Comparison of ENCODE assay signal across 19 cellular contexts in the genomic region with DNA sequence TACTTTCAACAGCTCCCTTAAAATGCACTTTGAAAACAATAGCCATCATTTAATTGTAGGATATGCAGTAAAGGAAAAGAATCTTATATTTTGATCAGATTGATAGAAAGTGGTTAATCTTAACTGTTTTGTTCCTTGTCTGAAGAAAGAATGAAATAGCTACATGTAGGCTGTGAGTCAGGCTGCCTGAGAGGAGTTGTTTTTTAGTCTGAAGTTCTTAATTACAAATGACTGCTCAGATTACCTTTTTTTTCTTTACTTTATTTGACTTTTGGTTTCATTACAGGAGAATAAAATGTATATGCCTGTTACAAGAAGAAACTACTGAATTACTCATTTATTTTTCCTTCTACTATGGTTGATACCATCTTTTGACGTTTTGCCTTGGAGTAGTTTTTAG. TPM values are rescaled to one million over a fixed set of nuclear protein-coding genes. Genes with fewer than 3 reads are reported as not detected.
DNase-seq lines count a peak whose midpoint lies in the region; ATAC-seq, FAIRE-seq and TF ChIP-seq lines count a peak whose summit lies in the region.
"Had no signal": no experiment of that assay in that cellular context is flagged by ENCODE, and none has a peak within 500 bp of the region (broad histone marks: within the 10 kb centered on the region; RNA-seq: fewer than 3 reads in every experiment).

No MANE protein-coding gene starts in this region.

- no peak for TF ChIP-seq CTCF in activated CD8-positive, alpha-beta T cell treated with anti-CD3 and anti-CD28 coated beads for 36 hours (IDR thresholded peaks at IDR 0.05)
- TF ChIP-seq CTCF in WERI-Rb-1 (IDR thresholded peaks at IDR 0.05; ENCODE audit: low read depth, low read length), result no peak

- no peaks in the 10 kb centered on the region for H3K9me3 Mint-ChIP-seq in activated CD8-positive, alpha-beta T cell treated with anti-CD3 and anti-CD28 coated beads for 36 hours
- no peaks in the 10 kb centered on the region for H3K9me3 Mint-ChIP-seq in activated CD8-positive, alpha-beta T cell treated with anti-CD3 and anti-CD28 coated beads, Interleukin-2, amount 10 ng/mL, durations not matched to agents 7 days and 5 days (ENCODE audit: insufficient read depth)
- no peaks in the 10 kb centered on the region for H3K9me3 Mint-ChIP-seq in CD4-positive, CD25-positive, alpha-beta regulatory T cell
- no peaks in the 10 kb centered on the region for H3K9me3 Mint-ChIP-seq in activated naive CD8-positive, alpha-beta T cell treated with anti-CD3 and anti-CD28 coated beads for 36 hours
- H3K9me3 Mint-ChIP-seq: H9 had no signal

- H3K36me3 Mint-ChIP-seq in activated CD8-positive, alpha-beta T cell treated with anti-CD3 and anti-CD28 coated beads for 36 hours (ENCODE audit: low read depth), result peaks cover 57% of the 10 kb centered on the region
- H3K36me3 Mint-ChIP-seq in activated CD8-positive, alpha-beta T cell treated with anti-CD3 and anti-CD28 coated beads, Interleukin-2, amount 10 ng/mL, durations not matched to agents 7 days and 5 days (ENCODE audit: low read depth), result peaks cover 33% of the 10 kb centered on the region
- peaks cover 35% of the 10 kb centered on the region for H3K36me3 Mint-ChIP-seq in CD4-positive, CD25-positive, alpha-beta regulatory T cell
- H3K36me3 Mint-ChIP-seq in activated naive CD8-positive, alpha-beta T cell treated with anti-CD3 and anti-CD28 coated beads for 36 hours, result peaks cover 32% of the 10 kb centered on the region

- no peak overlapping the region for H3K27ac ChIP-seq in CD4-positive, CD25-positive, alpha-beta regulatory T cell (ENCODE audit: insufficient read depth, low read length, poor library complexity, severe bottlenecking)
- no peak overlapping the region for H3K27ac ChIP-seq in WERI-Rb-1
- H3K27ac ChIP-seq: C4-2B had no signal

- intact Hi-C loops in activated CD8-positive, alpha-beta T cell treated with anti-CD3 and anti-CD28 coated beads for 36 hours (cut with micrococcal nuclease), result loop anchor here (5.0 kb wide), 1 partner anchor 47 kb away; no protein-coding TSS in a partner anchor
- intact Hi-C loops in head of caudate nucleus (cut with DNase I), result no loop called here

- no peaks in the 10 kb centered on the region for H3K4me1 ChIP-seq in CD4-positive, CD25-positive, alpha-beta regulatory T cell (ENCODE audit: control insufficient read depth, insufficient read depth, low read length, poor library complexity, severe bottlenecking)
- H3K4me1 ChIP-seq: Caco-2 had no signal

- CTCF ChIA-PET in activated CD8-positive, alpha-beta T cell treated with anti-CD3 and anti-CD28 coated beads for 36 hours (lab: Charles Lee), result interaction anchor here (1.8 kb wide), 1 partner anchor 58 kb away, joined by 5 read pairs; no protein-coding TSS in a partner anchor
- CTCF ChIA-PET in activated CD8-positive, alpha-beta T cell treated with anti-CD3 and anti-CD28 coated beads, Interleukin-2, amount 10 ng/mL, durations not matched to agents 7 days and 5 days (lab: Charles Lee), result interaction anchor here (0.9 to 1.1 kb wide), 2 partner anchors 17 to 49 kb away, joined by 4 to 5 read pairs; no protein-coding TSS in a partner anchor

- no peaks in the 10 kb centered on the region for H3K9me3 ChIP-seq in CD4-positive, CD25-positive, alpha-beta regulatory T cell (ENCODE audit: control insufficient read depth in 2 of 2, low read length in 2 of 2)
- H3K9me3 ChIP-seq in WERI-Rb-1 (ENCODE audit: severe bottlenecking), result no peaks in the 10 kb centered on the region
- H3K9me3 ChIP-seq: Caco-2, MG63 had no signal

- H3K4me3 ChIP-seq in CD4-positive, CD25-positive, alpha-beta regulatory T cell (ENCODE audit: low read depth, low read length), result no peak overlapping the region
- H3K4me3 ChIP-seq in WERI-Rb-1 (ENCODE audit: low read depth, low read length), result no peak overlapping the region
- H3K4me3 ChIP-seq: MG63 had no signal

- peak; percentile 45 for FAIRE-seq in GM19239 (lab: Jason Lieb, UNC)

- H3K27ac Mint-ChIP-seq in activated CD8-positive, alpha-beta T cell treated with anti-CD3 and anti-CD28 coated beads for 36 hours, result peak overlapping the region; percentile 62
- no peak overlapping the region for H3K27ac Mint-ChIP-seq in activated CD8-positive, alpha-beta T cell treated with anti-CD3 and anti-CD28 coated beads, Interleukin-2, amount 10 ng/mL, durations not matched to agents 7 days and 5 days
- H3K27ac Mint-ChIP-seq in CD4-positive, CD25-positive, alpha-beta regulatory T cell, result peak overlapping the region; percentile 4 to 35 (median 20)
- peak overlapping the region; percentile 25 for H3K27ac Mint-ChIP-seq in activated naive CD8-positive, alpha-beta T cell treated with anti-CD3 and anti-CD28 coated beads for 36 hours

- peaks cover 55% of the 10 kb centered on the region for H3K36me3 ChIP-seq in CD4-positive, CD25-positive, alpha-beta regulatory T cell (ENCODE audit: control insufficient read depth, insufficient read depth, low read length)
- H3K36me3 ChIP-seq in WERI-Rb-1, result peaks cover 37% of the 10 kb centered on the region

- DNase-seq in activated CD8-positive, alpha-beta T cell treated with anti-CD3 and anti-CD28 coated beads for 36 hours, result no peak
- no peak for DNase-seq in activated CD8-positive, alpha-beta T cell treated with anti-CD3 and anti-CD28 coated beads, Interleukin-2, amount 10 ng/mL, durations not matched to agents 7 days and 5 days
- DNase-seq in CD4-positive, CD25-positive, alpha-beta regulatory T cell, result no peak
- DNase-seq in GM19239 (ENCODE audit: insufficient read length, low spot score) (no peak), head of caudate nucleus (no peak), WERI-Rb-1 (no peak)
- DNase-seq in activated naive CD8-positive, alpha-beta T cell treated with anti-CD3 and anti-CD28 coated beads for 36 hours, result no peak
- DNase-seq: Caco-2, DMS53, H9, IMR-90, Karpas-422, MG63, NCI-H1092, NCI-H146, NCI-H2081, NCI-H510A treated with DMSO at 0.1 percent for 48 hours had no signal

- POLR2A ChIA-PET in activated CD8-positive, alpha-beta T cell treated with anti-CD3 and anti-CD28 coated beads for 36 hours (lab: Charles Lee), result no interaction called here
- POLR2A ChIA-PET in activated CD8-positive, alpha-beta T cell treated with anti-CD3 and anti-CD28 coated beads, Interleukin-2, amount 10 ng/mL, durations not matched to agents 7 days and 5 days (lab: Charles Lee), result no interaction called here

- H3K27me3 ChIP-seq in CD4-positive, CD25-positive, alpha-beta regulatory T cell (ENCODE audit: control insufficient read depth, insufficient read depth, low read length), result no peaks in the 10 kb centered on the region
- H3K27me3 ChIP-seq in WERI-Rb-1 (ENCODE audit: insufficient read depth, low read depth, severe bottlenecking), result no peaks in the 10 kb centered on the region
- H3K27me3 ChIP-seq: MG63 had no signal

- peaks cover 13% of the 10 kb centered on the region for H3K4me1 Mint-ChIP-seq in activated CD8-positive, alpha-beta T cell treated with anti-CD3 and anti-CD28 coated beads for 36 hours (ENCODE audit: low read depth)
- H3K4me1 Mint-ChIP-seq in activated CD8-positive, alpha-beta T cell treated with anti-CD3 and anti-CD28 coated beads, Interleukin-2, amount 10 ng/mL, durations not matched to agents 7 days and 5 days (ENCODE audit: low read depth), result no peaks in the 10 kb centered on the region
- H3K4me1 Mint-ChIP-seq in CD4-positive, CD25-positive, alpha-beta regulatory T cell, result peaks cover 13 to 22% (median 17%) of the 10 kb centered on the region in 4 donors
- peaks cover 23% of the 10 kb centered on the region for H3K4me1 Mint-ChIP-seq in activated naive CD8-positive, alpha-beta T cell treated with anti-CD3 and anti-CD28 coated beads for 36 hours
- H3K4me1 Mint-ChIP-seq: H9 had no signal

- H3K27me3 Mint-ChIP-seq in activated CD8-positive, alpha-beta T cell treated with anti-CD3 and anti-CD28 coated beads for 36 hours, result no peaks in the 10 kb centered on the region
- H3K27me3 Mint-ChIP-seq in activated CD8-positive, alpha-beta T cell treated with anti-CD3 and anti-CD28 coated beads, Interleukin-2, amount 10 ng/mL, durations not matched to agents 7 days and 5 days (ENCODE audit: low read depth), result no peaks in the 10 kb centered on the region
- no peaks in the 10 kb centered on the region for H3K27me3 Mint-ChIP-seq in CD4-positive, CD25-positive, alpha-beta regulatory T cell
- H3K27me3 Mint-ChIP-seq in activated naive CD8-positive, alpha-beta T cell treated with anti-CD3 and anti-CD28 coated beads for 36 hours, result no peaks in the 10 kb centered on the region

- no peak for ATAC-seq in activated CD8-positive, alpha-beta T cell treated with anti-CD3 and anti-CD28 coated beads for 36 hours
- ATAC-seq in activated CD8-positive, alpha-beta T cell treated with anti-CD3 and anti-CD28 coated beads, Interleukin-2, amount 10 ng/mL, durations not matched to agents 7 days and 5 days, result no peak
- ATAC-seq in CD4-positive, CD25-positive, alpha-beta regulatory T cell (ENCODE audit: low read depth in 2 of 2), result no peak
- ATAC-seq: Panc1 had no signal

- H3K4me3 Mint-ChIP-seq in activated CD8-positive, alpha-beta T cell treated with anti-CD3 and anti-CD28 coated beads for 36 hours, result no peak overlapping the region
- H3K4me3 Mint-ChIP-seq in activated CD8-positive, alpha-beta T cell treated with anti-CD3 and anti-CD28 coated beads, Interleukin-2, amount 10 ng/mL, durations not matched to agents 7 days and 5 days, result no peak overlapping the region
- no peak overlapping the region for H3K4me3 Mint-ChIP-seq in CD4-positive, CD25-positive, alpha-beta regulatory T cell
- no peak overlapping the region for H3K4me3 Mint-ChIP-seq in activated naive CD8-positive, alpha-beta T cell treated with anti-CD3 and anti-CD28 coated beads for 36 hours
- H3K4me3 Mint-ChIP-seq: H9 had no signal

RNA-seq across cellular contexts. Expression of a gene that starts 56.8 kb away (rescaled TPM):
- 100 to 1,000 TPM; 117 to 119 TPM for total RNA-seq in activated CD8-positive, alpha-beta T cell treated with anti-CD3 and anti-CD28 coated beads for 36 hours
- total RNA-seq in activated CD8-positive, alpha-beta T cell treated with anti-CD3 and anti-CD28 coated beads, Interleukin-2, amount 10 ng/mL, durations not matched to agents 7 days and 5 days, result 10 to 100 TPM; 65.6 to 71.2 TPM
- total RNA-seq in CD4-positive, CD25-positive, alpha-beta regulatory T cell, result 64.0 TPM
- polyA plus RNA-seq in CD4-positive, CD25-positive, alpha-beta regulatory T cell, result 10 to 100 TPM; 14.9 to 28.7 (median 20.2) TPM
- 100 to 1,000 TPM; 151 to 162 TPM for total RNA-seq in activated naive CD8-positive, alpha-beta T cell treated with anti-CD3 and anti-CD28 coated beads for 36 hours
